In the genomic region with DNA sequence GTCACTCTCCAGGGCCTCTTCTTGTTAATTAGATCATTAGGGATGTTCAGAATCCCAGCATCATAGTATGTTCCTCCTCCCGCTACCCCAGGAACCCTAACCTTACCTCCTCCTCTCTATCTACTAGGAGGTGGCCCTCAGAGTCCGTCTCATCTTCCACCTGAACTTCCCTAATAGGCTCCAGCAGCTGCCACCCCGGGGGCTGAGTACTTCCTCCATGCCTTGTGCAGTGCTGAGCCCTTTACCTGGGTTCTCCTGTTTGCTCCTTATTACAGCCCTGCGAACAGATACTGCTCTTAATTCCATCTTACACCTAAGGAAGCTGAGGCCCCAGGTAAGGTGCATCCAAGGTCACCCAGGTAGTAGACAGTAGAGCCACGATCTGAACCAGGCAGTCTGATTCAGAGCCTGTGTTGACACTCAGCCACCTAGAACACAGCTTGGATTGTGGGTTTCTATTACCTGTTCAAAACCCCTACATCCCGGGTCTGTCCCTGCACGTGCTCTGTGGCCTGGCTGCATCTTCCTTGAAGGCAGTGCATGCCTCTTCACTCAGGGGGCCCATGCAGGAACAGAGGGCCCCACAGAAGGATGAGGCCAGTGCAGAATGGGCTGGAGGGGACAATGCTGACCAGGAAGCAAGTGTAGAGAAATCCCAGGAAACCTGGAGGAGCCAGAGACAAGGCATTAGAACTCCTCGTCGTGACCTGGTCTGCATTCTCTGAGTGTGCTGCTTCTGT, we compare ENCODE assay signal across 26 cellular contexts. TPM values are rescaled to one million over a fixed set of nuclear protein-coding genes. Genes with fewer than 3 reads are reported as not detected.
DNase-seq lines count a peak whose midpoint lies in the region; ATAC-seq and TF ChIP-seq lines count a peak whose summit lies in the region.
"Had no signal": no experiment of that assay in that cellular context is flagged by ENCODE, and none has a peak within 500 bp of the region (broad histone marks: within the 10 kb centered on the region; RNA-seq: fewer than 3 reads in every experiment).

No MANE protein-coding gene starts in this region.

- H3K4me3 ChIP-seq in left ventricle myocardium inferior = no peak overlapping the region
- H3K4me3 ChIP-seq in naive thymus-derived CD4-positive, alpha-beta T cell (ENCODE audit: low read length) = peak overlapping the region; percentile 24
- H3K4me3 ChIP-seq in stomach = no peak overlapping the region
- H3K4me3 ChIP-seq: adrenal gland, esophagus muscularis mucosa, hepatocyte, prostate gland, upper lobe of left lung had no signal

- intact Hi-C loops in cardiac septum (cut with DNase I) (no loop called here), left ventricle myocardium inferior (cut with micrococcal nuclease) (no loop called here), stomach (cut with DNase I; ENCODE audit: low total_unique reads) (no loop called here)
- intact Hi-C loops in naive thymus-derived CD4-positive, alpha-beta T cell (cut with micrococcal nuclease) = loop anchor here (5.0 to 10.0 kb wide), 2 partner anchors 47 to 685 kb away; a partner anchor contains a TSS

- peak overlapping the region; percentile 57 for H3K27ac Mint-ChIP-seq in T-helper 1 cell treated with Interleukin-12 subunit alpha and Interleukin-12 subunit beta and Interleukin-4 antibody, amounts not matched to agents 30 μg/mL and 1 μg/mL, for 36 hours
- H3K27ac Mint-ChIP-seq in naive thymus-derived CD4-positive, alpha-beta T cell = peak overlapping the region in 8 of 9 donors; percentile 33 to 88 (median 76)

- no peak overlapping the region for H3K4me3 Mint-ChIP-seq in T-helper 1 cell treated with Interleukin-12 subunit alpha and Interleukin-12 subunit beta and Interleukin-4 antibody, amounts not matched to agents 30 μg/mL and 1 μg/mL, for 36 hours
- peak overlapping the region in 9 of 10 donors; percentile 43 to 87 (median 77) for H3K4me3 Mint-ChIP-seq in naive thymus-derived CD4-positive, alpha-beta T cell
- H3K4me3 Mint-ChIP-seq: brain had no signal

- H3K27ac ChIP-seq in left ventricle myocardium inferior (replicated peaks) = no peak overlapping the region
- H3K27ac ChIP-seq in naive thymus-derived CD4-positive, alpha-beta T cell (ENCODE audit: low read depth, low read length) = no peak overlapping the region
- H3K27ac ChIP-seq in stomach = no peak overlapping the region
- H3K27ac ChIP-seq: 22Rv1, adrenal gland, hepatocyte, prostate gland, upper lobe of left lung had no signal

- no peak for TF ChIP-seq POLR2A in stomach (IDR thresholded peaks at IDR 0.05)

- DNase-seq in T-helper 1 cell = no peak
- peak; percentile 56 for DNase-seq in cardiac septum (ENCODE audit: low spot score)
- DNase-seq in left ventricle myocardium inferior = no peak
- DNase-seq in naive thymus-derived CD4-positive, alpha-beta T cell = peak in 2 of 9 donors; percentile 7 to 9
- DNase-seq in GM03348 (ENCODE audit: low spot score) = no peak
- DNase-seq in stomach = no peak
- DNase-seq: effector CD4-positive, alpha-beta T cell; foreskin melanocyte; IMR-90; left ventricle myocardium superior; NCI-H1105; NCI-H226; NCI-H82; OCI-M1; SK-N-SH; stimulated activated CD4-positive, alpha-beta T cell treated with anti-CD3 and anti-CD28 coated beads, Interleukin-15, amount 100 ng/mL, for 24 hours; T1000; upper lobe of left lung had no signal

- no peak for TF ChIP-seq CTCF in left ventricle myocardium inferior (IDR thresholded peaks at IDR 0.05; ENCODE audit: borderline replicate concordance)
- TF ChIP-seq CTCF in stomach (IDR thresholded peaks at IDR 0.05) = no peak

- H3K4me1 ChIP-seq in left ventricle myocardium inferior (peaks cover 9% of the 10 kb centered on the region), stomach (peaks cover under 1 to 10% (median 8%) of the 10 kb centered on the region in 4 donors)
- peaks cover 63 to 71% of the 10 kb centered on the region in 2 donors for H3K4me1 ChIP-seq in naive thymus-derived CD4-positive, alpha-beta T cell (ENCODE audit: control insufficient read depth in 2 of 2, insufficient read depth in 2 of 2, low read length in 2 of 2)
- H3K4me1 ChIP-seq: adrenal gland, prostate gland had no signal

- H3K36me3 ChIP-seq in left ventricle myocardium inferior (peaks cover 58% of the 10 kb centered on the region), stomach (peaks cover 13 to 84% (median 76%) of the 10 kb centered on the region in 4 donors)
- H3K36me3 ChIP-seq in naive thymus-derived CD4-positive, alpha-beta T cell (ENCODE audit: control insufficient read depth in 2 of 3, insufficient read depth in 3 of 3, low read length in 3 of 3) = peaks cover 0 to 11% (median 0%) of the 10 kb centered on the region in 3 experiments

- H3K9me3 ChIP-seq in left ventricle myocardium inferior (replicated peaks) (no peaks in the 10 kb centered on the region), stomach (no peaks in the 10 kb centered on the region)
- no peaks in the 10 kb centered on the region for H3K9me3 ChIP-seq in naive thymus-derived CD4-positive, alpha-beta T cell (ENCODE audit: control insufficient read depth in 2 of 3, low read length in 3 of 3)
- H3K9me3 ChIP-seq: adrenal gland, esophagus muscularis mucosa, prostate gland, SK-N-SH, upper lobe of left lung had no signal

- ATAC-seq in naive thymus-derived CD4-positive, alpha-beta T cell = no peak
- ATAC-seq in HG03521 (IDR thresholded peaks at IDR 0.05; ENCODE audit: unreplicated experiment) = no peak
- ATAC-seq: left ventricle myocardium superior had no signal

- H3K9me3 Mint-ChIP-seq in T-helper 1 cell treated with Interleukin-12 subunit alpha and Interleukin-12 subunit beta and Interleukin-4 antibody, amounts not matched to agents 30 μg/mL and 1 μg/mL, for 36 hours = no peaks in the 10 kb centered on the region
- H3K9me3 Mint-ChIP-seq in naive thymus-derived CD4-positive, alpha-beta T cell = no peaks in the 10 kb centered on the region
- H3K9me3 Mint-ChIP-seq: brain had no signal

- H3K27me3 ChIP-seq in left ventricle myocardium inferior (ENCODE audit: low read depth) (no peaks in the 10 kb centered on the region), stomach (no peaks in the 10 kb centered on the region)
- no peaks in the 10 kb centered on the region for H3K27me3 ChIP-seq in naive thymus-derived CD4-positive, alpha-beta T cell (ENCODE audit: control insufficient read depth in 2 of 2, insufficient read depth in 2 of 2, low read length in 2 of 2)
- H3K27me3 ChIP-seq: adrenal gland, esophagus muscularis mucosa, hepatocyte, upper lobe of left lung had no signal

- WGBS in stomach, 5 donors = 88 to 90% (median 90%) methylated on average over 9 of the region's 9 CpGs

- peaks cover 45% of the 10 kb centered on the region for H3K4me1 Mint-ChIP-seq in T-helper 1 cell treated with Interleukin-12 subunit alpha and Interleukin-12 subunit beta and Interleukin-4 antibody, amounts not matched to agents 30 μg/mL and 1 μg/mL, for 36 hours (ENCODE audit: low read depth)
- peaks cover 55 to 92% (median 82%) of the 10 kb centered on the region in 7 donors for H3K4me1 Mint-ChIP-seq in naive thymus-derived CD4-positive, alpha-beta T cell

- TF ChIP-seq EP300 in stomach (IDR thresholded peaks at IDR 0.05) = no peak

- H3K27me3 Mint-ChIP-seq in T-helper 1 cell treated with Interleukin-12 subunit alpha and Interleukin-12 subunit beta and Interleukin-4 antibody, amounts not matched to agents 30 μg/mL and 1 μg/mL, for 36 hours (ENCODE audit: low read depth) = no peaks in the 10 kb centered on the region
- no peaks in the 10 kb centered on the region for H3K27me3 Mint-ChIP-seq in naive thymus-derived CD4-positive, alpha-beta T cell
- H3K27me3 Mint-ChIP-seq: brain had no signal

- CTCF ChIA-PET in naive thymus-derived CD4-positive, alpha-beta T cell (lab: Charles Lee) = interaction anchor here (0.6 to 0.9 kb wide), 2 partner anchors 106 to 172 kb away, joined by 3 to 4 read pairs; no protein-coding TSS in a partner anchor

- peaks cover 16% of the 10 kb centered on the region for H3K36me3 Mint-ChIP-seq in T-helper 1 cell treated with Interleukin-12 subunit alpha and Interleukin-12 subunit beta and Interleukin-4 antibody, amounts not matched to agents 30 μg/mL and 1 μg/mL, for 36 hours (ENCODE audit: low read depth)
- H3K36me3 Mint-ChIP-seq in naive thymus-derived CD4-positive, alpha-beta T cell = peaks cover 3 to 19% (median 4%) of the 10 kb centered on the region in 5 donors

- POLR2A ChIA-PET in naive thymus-derived CD4-positive, alpha-beta T cell (lab: Charles Lee) = interaction anchor here (0.6 to 1.4 kb wide), 2 partner anchors 17 kb away, joined by 4 to 6 read pairs; no protein-coding TSS in a partner anchor

RNA-seq across cellular contexts. Expression of a gene that starts 51.4 kb away (rescaled TPM):
- total RNA-seq in cardiac septum = 1.1 TPM
- total RNA-seq in left ventricle myocardium inferior = 0.44 TPM
- 1 to 10 TPM; 1.4 to 2.7 (median 2.3) TPM for total RNA-seq in naive thymus-derived CD4-positive, alpha-beta T cell
- polyA plus RNA-seq in naive thymus-derived CD4-positive, alpha-beta T cell = not detected
- 1 to 10 TPM in 4 of 5 donors, not detected in 1; 1.7 to 5.8 (median 4.1) TPM for total RNA-seq in stomach
- 1 to 10 TPM in 1 of 3 donors, under 1 TPM in 1, not detected in 1; 0.31 to 1.1 TPM for polyA plus RNA-seq in stomach

Comparison
In these comparisons a context has a peak if more than half of its experiments do, and no peak if none do; other contexts are left out.
1. intact Hi-C loops: an anchor here in naive thymus-derived CD4-positive, alpha-beta T cell (5.0 to 10.0 kb wide); none called in cardiac septum, left ventricle myocardium inferior and stomach.